Comparison of ENCODE assay signal across 15 cellular contexts in the genomic region with DNA sequence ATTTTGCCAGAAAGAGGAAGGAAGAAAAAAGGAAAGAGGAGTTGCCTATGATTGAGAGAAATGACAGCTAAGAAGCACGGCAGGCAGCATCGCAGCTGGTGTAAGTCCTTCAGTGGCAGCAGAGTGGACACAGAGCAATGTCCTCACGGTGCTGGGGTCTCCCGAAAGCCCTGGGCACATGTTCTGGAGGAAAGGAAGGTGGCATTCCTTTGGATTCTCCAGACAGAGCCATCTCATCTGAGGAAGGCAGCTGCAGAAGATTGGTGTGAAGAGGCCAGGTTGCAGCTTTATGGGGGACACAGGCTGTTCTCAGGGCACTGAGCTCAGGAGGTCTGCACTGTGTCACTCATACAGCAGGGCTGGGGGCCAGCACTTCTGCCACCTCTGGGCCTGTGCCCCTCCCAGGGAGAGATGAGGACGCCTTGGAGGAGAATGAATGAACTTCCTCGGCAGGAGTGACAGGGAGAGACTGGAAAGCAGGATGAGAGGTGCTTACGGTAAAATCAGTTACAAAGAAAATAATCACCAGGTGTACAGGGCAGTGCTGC.
DNase-seq lines count a peak whose midpoint lies in the region; ATAC-seq and TF ChIP-seq lines count a peak whose summit lies in the region.
"Had no signal": no experiment of that assay in that cellular context is flagged by ENCODE, and none has a peak within 500 bp of the region (broad histone marks: within the 10 kb centered on the region; RNA-seq: fewer than 3 reads in every experiment).

No MANE protein-coding gene starts in this region.

- H3K27ac ChIP-seq in right atrium auricular region (no peak overlapping the region), right cardiac atrium (ENCODE audit: low read length) (no peak overlapping the region)
- H3K27ac ChIP-seq: C4-2B had no signal

- H3K9me3 ChIP-seq in right atrium auricular region: no peaks in the 10 kb centered on the region
- H3K9me3 ChIP-seq in right cardiac atrium (ENCODE audit: control insufficient read depth, low read length): no peaks in the 10 kb centered on the region
- H3K9me3 ChIP-seq: BE2C, HAP-1 had no signal

- no peak for TF ChIP-seq CTCF in right atrium auricular region (IDR thresholded peaks at IDR 0.05)

- H3K4me3 ChIP-seq in right atrium auricular region (no peak overlapping the region), right cardiac atrium (ENCODE audit: low read length) (no peak overlapping the region)
- H3K4me3 ChIP-seq: HAP-1 had no signal

- H3K36me3 ChIP-seq in right atrium auricular region: no peaks in the 10 kb centered on the region
- H3K36me3 ChIP-seq: BE2C, HAP-1 had no signal

- ATAC-seq in right cardiac atrium: no peak
- ATAC-seq in GM18519 (IDR thresholded peaks at IDR 0.05; ENCODE audit: low FRiP score, unreplicated experiment): no peak
- ATAC-seq: CD8-positive, alpha-beta T cell had no signal

- DNase-seq in right atrium auricular region (ENCODE audit: low spot score) (peak; percentile 36), right cardiac atrium (no peak), mesenteric fat pad (ENCODE audit: low spot score) (peak; percentile 47), NCI-H345 (lab: John Stamatoyannopoulos, UW) (no peak), NK-92 (lab: John Stamatoyannopoulos, UW; ENCODE audit: unreplicated experiment) (no peak)
- DNase-seq in stimulated activated CD8-positive, alpha-beta memory T cell treated with anti-CD3 and anti-CD28 coated beads, Interleukin-4, amount 100 ng/mL, for 48 hours: peak; percentile 16
- DNase-seq: BE2C, COR-L47, DMS153, DMS79 treated with DMSO at 0.1 percent for 48 hours, EL had no signal

- H3K27me3 ChIP-seq in right atrium auricular region: no peaks in the 10 kb centered on the region
- no peaks in the 10 kb centered on the region for H3K27me3 ChIP-seq in right cardiac atrium (ENCODE audit: control insufficient read depth, insufficient read depth)
- H3K27me3 ChIP-seq: BE2C had no signal

- intact Hi-C loops in right cardiac atrium (cut with DNase I): no loop called here

- 65% methylated on average over 7 of the region's 7 CpGs for WGBS in right cardiac atrium

- H3K4me1 ChIP-seq in right atrium auricular region: no peaks in the 10 kb centered on the region
- H3K4me1 ChIP-seq in right cardiac atrium (ENCODE audit: control insufficient read depth, insufficient read depth, low read length): no peaks in the 10 kb centered on the region
- H3K4me1 ChIP-seq: HAP-1 had no signal

Comparison
In these comparisons a context has a peak if more than half of its experiments do, and no peak if none do; other contexts are left out.
1. DNase-seq: peak in right atrium auricular region (single experiment), mesenteric fat pad (single experiment) and stimulated activated CD8-positive, alpha-beta memory T cell treated with anti-CD3 and anti-CD28 coated beads, Interleukin-4, amount 100 ng/mL, for 48 hours (single experiment); none in right cardiac atrium (0 of 3), NCI-H345 (single experiment) and NK-92 (single experiment).